ENCODE assay signal across 8 cellular contexts in genomic region chr1:168135116-168135981, GRCh38. TPM values are rescaled to one million over a fixed set of nuclear protein-coding genes. Genes with fewer than 3 reads are reported as not detected.
A peak's percentile ranks its signal among the peaks of the same experiment; 100 is the strongest.
DNase-seq lines count a peak whose midpoint lies in the region; ATAC-seq and TF ChIP-seq lines count a peak whose summit lies in the region.

No MANE protein-coding gene starts in this region.

- H3K4me3 Mint-ChIP-seq in progenitor cell of endocrine pancreas (ENCODE audit: low read depth) = peak overlapping the region; percentile 91

- H3K27ac Mint-ChIP-seq in progenitor cell of endocrine pancreas = peak overlapping the region; percentile 95

- H3K4me3 ChIP-seq in GM08714 (ENCODE audit: low read length) (peak overlapping the region; percentile 60), epithelial cell of esophagus (ENCODE audit: low read length) (peak overlapping the region; percentile 58)

- H3K9me3 Mint-ChIP-seq in progenitor cell of endocrine pancreas (ENCODE audit: low read depth) = no peaks in the 10 kb centered on the region

- no peak for TF ChIP-seq CTCF in epithelial cell of esophagus (IDR thresholded peaks at IDR 0.05; ENCODE audit: insufficient read depth, low read depth, low read length, missing control alignments)
- no peak for TF ChIP-seq CTCF in progenitor cell of endocrine pancreas (IDR thresholded peaks at IDR 0.05; ENCODE audit: unreplicated experiment)

- no peaks in the 10 kb centered on the region for H3K27me3 Mint-ChIP-seq in progenitor cell of endocrine pancreas

- no peak for ATAC-seq in HG02885 (IDR thresholded peaks at IDR 0.05; ENCODE audit: poor library complexity, unreplicated experiment)
- no peak for ATAC-seq in GM21423 (IDR thresholded peaks at IDR 0.05; ENCODE audit: unreplicated experiment)
- no peak for ATAC-seq in HG02870 (IDR thresholded peaks at IDR 0.05; ENCODE audit: unreplicated experiment)

- H3K4me1 Mint-ChIP-seq in progenitor cell of endocrine pancreas (ENCODE audit: low read depth) = peaks cover 29% of the 10 kb centered on the region

- H3K36me3 Mint-ChIP-seq in progenitor cell of endocrine pancreas (ENCODE audit: insufficient read depth) = peaks cover 10% of the 10 kb centered on the region

- peak; percentile 16 for DNase-seq in NCI-H748 treated with DMSO at 0.1 percent for 48 hours (lab: John Stamatoyannopoulos, UW)
- peak; percentile 23 for DNase-seq in epithelial cell of esophagus (ENCODE audit: low read depth)
- no peak for DNase-seq in progenitor cell of endocrine pancreas (ENCODE audit: low spot score, unreplicated experiment)
- no peak for DNase-seq in stimulated activated CD4-positive, alpha-beta T cell treated with anti-CD3 and anti-CD28 coated beads, Interleukin-12 subunit alpha, Interleukin-12 subunit beta, amount 100 ng/mL, for 4 hours

RNA-seq across cellular contexts. Expression of gene GPR161, which starts 1.4 kb away (rescaled TPM):
- total RNA-seq in progenitor cell of endocrine pancreas = 57.7 and 58.5 TPM in 2 replicates

RNA-seq across cellular contexts. Expression of gene TIPRL, which starts 43.4 kb away (rescaled TPM):
- 27.4 and 29.4 TPM in 2 replicates for total RNA-seq in progenitor cell of endocrine pancreas

Comparison
In these comparisons a context has a peak if more than half of its experiments do, and no peak if none do; other contexts are left out.
1. DNase-seq: peak in NCI-H748 treated with DMSO at 0.1 percent for 48 hours (single experiment) and epithelial cell of esophagus (single experiment); none in progenitor cell of endocrine pancreas (single experiment) and stimulated activated CD4-positive, alpha-beta T cell treated with anti-CD3 and anti-CD28 coated beads, Interleukin-12 subunit alpha, Interleukin-12 subunit beta, amount 100 ng/mL, for 4 hours (single experiment).